1 cellular context compared by ENCODE assay signal in the genomic region with DNA sequence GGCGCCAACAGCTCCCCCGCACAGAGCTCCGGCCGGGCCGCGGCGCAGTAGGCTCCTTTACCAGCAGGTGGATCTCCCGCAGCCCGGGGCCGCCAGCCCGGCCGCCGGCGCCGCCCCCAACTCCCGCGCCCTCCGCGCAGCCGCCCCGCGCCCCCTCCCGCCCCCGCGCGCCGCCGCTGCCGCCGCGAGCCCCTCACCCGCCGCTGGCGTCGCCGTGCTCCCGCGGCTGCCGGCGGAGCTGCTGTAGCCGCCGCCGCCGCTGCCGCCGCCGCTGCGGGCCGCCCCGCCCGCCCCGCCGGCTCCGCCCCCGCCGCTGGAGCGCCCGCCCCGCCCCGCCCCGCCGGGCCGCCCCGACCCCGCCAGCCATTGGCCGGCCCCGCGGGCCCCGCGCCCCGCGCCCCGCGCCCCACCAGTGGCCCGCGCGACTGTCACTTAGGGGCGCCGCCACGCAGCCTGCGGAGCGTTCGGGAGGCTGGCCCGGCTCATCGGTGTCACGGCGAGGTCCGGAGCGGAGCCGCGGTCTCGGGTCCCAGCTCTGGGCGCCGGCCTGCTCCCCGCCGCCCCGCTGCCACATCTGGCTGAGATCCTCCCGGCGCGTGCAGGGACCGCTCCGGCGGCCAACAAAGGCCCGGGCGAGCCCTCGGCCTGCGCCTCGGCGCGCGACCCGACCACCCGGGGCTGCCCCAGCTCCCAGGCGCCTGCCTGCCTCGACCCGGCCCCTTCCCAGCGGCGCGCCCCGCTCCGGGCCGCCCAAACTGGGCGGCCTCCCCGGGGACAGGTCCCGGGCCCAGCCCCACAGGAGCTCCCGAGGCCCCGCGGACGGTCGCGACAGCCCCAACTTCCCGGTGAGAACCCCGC.
TF ChIP-seq lines count a peak whose summit lies in the region.

A gene (minus strand): TSS at position 282 of the 858 bp plus-strand sequence. CDS start 4,800 bp downstream, outside the sequence.

TF ChIP-seq in HepG2, 621 proteins besides CTCF, POLR2A, EP300 and RAD21 (continued from another document and continues in another):
- TF ChIP-seq, protein P1, sequence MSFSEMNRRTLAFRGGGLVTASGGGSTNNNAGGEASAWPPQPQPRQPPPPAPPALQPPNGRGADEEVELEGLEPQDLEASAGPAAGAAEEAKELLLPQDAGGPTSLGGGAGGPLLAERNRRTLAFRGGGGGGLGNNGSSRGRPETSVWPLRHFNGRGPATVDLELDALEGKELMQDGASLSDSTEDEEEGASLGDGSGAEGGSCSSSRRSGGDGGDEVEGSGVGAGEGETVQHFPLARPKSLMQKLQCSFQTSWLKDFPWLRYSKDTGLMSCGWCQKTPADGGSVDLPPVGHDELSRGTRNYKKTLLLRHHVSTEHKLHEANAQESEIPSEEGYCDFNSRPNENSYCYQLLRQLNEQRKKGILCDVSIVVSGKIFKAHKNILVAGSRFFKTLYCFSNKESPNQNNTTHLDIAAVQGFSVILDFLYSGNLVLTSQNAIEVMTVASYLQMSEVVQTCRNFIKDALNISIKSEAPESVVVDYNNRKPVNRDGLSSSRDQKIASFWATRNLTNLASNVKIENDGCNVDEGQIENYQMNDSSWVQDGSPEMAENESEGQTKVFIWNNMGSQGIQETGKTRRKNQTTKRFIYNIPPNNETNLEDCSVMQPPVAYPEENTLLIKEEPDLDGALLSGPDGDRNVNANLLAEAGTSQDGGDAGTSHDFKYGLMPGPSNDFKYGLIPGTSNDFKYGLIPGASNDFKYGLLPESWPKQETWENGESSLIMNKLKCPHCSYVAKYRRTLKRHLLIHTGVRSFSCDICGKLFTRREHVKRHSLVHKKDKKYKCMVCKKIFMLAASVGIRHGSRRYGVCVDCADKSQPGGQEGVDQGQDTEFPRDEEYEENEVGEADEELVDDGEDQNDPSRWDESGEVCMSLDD (CRISPR knock-in tag; IDR thresholded peaks at IDR 0.05; ENCODE audit: borderline replicate concordance): peak; percentile 77; the same call in 1 of the 2 replicates
- TF ChIP-seq, protein P2, sequence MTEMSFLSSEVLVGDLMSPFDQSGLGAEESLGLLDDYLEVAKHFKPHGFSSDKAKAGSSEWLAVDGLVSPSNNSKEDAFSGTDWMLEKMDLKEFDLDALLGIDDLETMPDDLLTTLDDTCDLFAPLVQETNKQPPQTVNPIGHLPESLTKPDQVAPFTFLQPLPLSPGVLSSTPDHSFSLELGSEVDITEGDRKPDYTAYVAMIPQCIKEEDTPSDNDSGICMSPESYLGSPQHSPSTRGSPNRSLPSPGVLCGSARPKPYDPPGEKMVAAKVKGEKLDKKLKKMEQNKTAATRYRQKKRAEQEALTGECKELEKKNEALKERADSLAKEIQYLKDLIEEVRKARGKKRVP (CRISPR knock-in tag; IDR thresholded peaks at IDR 0.05): no peak; a peak in 1 of 4 replicates
- TF ChIP-seq, protein P3, sequence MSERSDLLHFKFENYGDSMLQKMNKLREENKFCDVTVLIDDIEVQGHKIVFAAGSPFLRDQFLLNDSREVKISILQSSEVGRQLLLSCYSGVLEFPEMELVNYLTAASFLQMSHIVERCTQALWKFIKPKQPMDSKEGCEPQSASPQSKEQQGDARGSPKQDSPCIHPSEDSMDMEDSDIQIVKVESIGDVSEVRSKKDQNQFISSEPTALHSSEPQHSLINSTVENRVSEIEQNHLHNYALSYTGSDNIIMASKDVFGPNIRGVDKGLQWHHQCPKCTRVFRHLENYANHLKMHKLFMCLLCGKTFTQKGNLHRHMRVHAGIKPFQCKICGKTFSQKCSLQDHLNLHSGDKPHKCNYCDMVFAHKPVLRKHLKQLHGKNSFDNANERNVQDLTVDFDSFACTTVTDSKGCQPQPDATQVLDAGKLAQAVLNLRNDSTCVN (CRISPR knock-in tag; IDR thresholded peaks at IDR 0.05; ENCODE audit: borderline replicate concordance): no peak
- TF ChIP-seq, protein P4, sequence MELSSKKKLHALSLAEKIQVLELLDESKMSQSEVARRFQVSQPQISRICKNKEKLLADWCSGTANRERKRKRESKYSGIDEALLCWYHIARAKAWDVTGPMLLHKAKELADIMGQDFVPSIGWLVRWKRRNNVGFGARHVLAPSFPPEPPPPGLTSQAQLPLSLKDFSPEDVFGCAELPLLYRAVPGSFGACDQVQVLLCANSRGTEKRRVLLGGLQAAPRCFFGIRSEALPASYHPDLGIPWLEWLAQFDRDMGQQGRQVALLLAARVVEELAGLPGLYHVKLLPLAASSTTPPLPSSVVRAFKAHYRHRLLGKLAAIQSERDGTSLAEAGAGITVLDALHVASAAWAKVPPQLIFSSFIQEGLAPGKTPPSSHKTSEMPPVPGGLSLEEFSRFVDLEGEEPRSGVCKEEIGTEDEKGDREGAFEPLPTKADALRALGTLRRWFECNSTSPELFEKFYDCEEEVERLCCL (CRISPR knock-in tag; IDR thresholded peaks at IDR 0.05; ENCODE audit: borderline replicate concordance): no peak
- TF ChIP-seq TGIF2 (CRISPR knock-in tag; IDR thresholded peaks at IDR 0.05): peak; percentile 57; the same call in 1 of the 2 replicates
- TF ChIP-seq, protein P5, sequence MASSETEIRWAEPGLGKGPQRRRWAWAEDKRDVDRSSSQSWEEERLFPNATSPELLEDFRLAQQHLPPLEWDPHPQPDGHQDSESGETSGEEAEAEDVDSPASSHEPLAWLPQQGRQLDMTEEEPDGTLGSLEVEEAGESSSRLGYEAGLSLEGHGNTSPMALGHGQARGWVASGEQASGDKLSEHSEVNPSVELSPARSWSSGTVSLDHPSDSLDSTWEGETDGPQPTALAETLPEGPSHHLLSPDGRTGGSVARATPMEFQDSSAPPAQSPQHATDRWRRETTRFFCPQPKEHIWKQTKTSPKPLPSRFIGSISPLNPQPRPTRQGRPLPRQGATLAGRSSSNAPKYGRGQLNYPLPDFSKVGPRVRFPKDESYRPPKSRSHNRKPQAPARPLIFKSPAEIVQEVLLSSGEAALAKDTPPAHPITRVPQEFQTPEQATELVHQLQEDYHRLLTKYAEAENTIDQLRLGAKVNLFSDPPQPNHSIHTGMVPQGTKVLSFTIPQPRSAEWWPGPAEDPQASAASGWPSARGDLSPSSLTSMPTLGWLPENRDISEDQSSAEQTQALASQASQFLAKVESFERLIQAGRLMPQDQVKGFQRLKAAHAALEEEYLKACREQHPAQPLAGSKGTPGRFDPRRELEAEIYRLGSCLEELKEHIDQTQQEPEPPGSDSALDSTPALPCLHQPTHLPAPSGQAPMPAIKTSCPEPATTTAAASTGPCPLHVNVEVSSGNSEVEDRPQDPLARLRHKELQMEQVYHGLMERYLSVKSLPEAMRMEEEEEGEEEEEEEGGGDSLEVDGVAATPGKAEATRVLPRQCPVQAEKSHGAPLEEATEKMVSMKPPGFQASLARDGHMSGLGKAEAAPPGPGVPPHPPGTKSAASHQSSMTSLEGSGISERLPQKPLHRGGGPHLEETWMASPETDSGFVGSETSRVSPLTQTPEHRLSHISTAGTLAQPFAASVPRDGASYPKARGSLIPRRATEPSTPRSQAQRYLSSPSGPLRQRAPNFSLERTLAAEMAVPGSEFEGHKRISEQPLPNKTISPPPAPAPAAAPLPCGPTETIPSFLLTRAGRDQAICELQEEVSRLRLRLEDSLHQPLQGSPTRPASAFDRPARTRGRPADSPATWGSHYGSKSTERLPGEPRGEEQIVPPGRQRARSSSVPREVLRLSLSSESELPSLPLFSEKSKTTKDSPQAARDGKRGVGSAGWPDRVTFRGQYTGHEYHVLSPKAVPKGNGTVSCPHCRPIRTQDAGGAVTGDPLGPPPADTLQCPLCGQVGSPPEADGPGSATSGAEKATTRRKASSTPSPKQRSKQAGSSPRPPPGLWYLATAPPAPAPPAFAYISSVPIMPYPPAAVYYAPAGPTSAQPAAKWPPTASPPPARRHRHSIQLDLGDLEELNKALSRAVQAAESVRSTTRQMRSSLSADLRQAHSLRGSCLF (CRISPR knock-in tag; IDR thresholded peaks at IDR 0.05; ENCODE audit: borderline replicate concordance): no peak
- no peak for TF ChIP-seq KLF13 (CRISPR knock-in tag; IDR thresholded peaks at IDR 0.05)
- TF ChIP-seq ZNF546 (CRISPR knock-in tag; conservative IDR thresholded peaks at IDR 0.05): 0 out of 2 replicates have a peak, but pooled peaks have one; percentile 51
- TF ChIP-seq ZNF749 (CRISPR knock-in tag; IDR thresholded peaks at IDR 0.05; ENCODE audit: borderline replicate concordance): 0 out of 2 replicates have a peak, but pooled peaks have one; percentile 71
- no peak for TF ChIP-seq ZNF296 (CRISPR knock-in tag; conservative IDR thresholded peaks at IDR 0.05)
- TF ChIP-seq RORA (CRISPR knock-in tag; IDR thresholded peaks at IDR 0.05): no peak
- no peak for TF ChIP-seq BHLHE40 (IDR thresholded peaks at IDR 0.05; ENCODE audit: low read length)
- TF ChIP-seq ZMAT3 (CRISPR knock-in tag; conservative IDR thresholded peaks at IDR 0.05): peak; percentile 84
- TF ChIP-seq RFX1 (IDR thresholded peaks at IDR 0.05): no peak
- TF ChIP-seq, protein P6, sequence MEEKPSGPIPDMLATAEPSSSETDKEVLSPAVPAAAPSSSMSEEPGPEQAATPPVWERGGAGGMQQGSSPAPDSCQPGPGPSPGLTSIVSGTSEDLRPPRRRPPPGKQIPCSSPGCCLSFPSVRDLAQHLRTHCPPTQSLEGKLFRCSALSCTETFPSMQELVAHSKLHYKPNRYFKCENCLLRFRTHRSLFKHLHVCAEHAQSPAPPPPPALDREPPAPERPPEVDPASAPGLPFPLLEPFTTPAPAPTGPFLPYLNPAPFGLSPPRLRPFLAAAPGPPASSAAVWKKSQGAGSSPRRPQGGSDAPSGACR (CRISPR knock-in tag; IDR thresholded peaks at IDR 0.05): no peak
- 0 out of 2 replicates have a peak, but pooled peaks have one; percentile 42 for TF ChIP-seq KLF15 (CRISPR knock-in tag; IDR thresholded peaks at IDR 0.05; ENCODE audit: borderline replicate concordance)
- no peak for TF ChIP-seq FOXA1 (IDR thresholded peaks at IDR 0.05)
- TF ChIP-seq FOXA1 (CRISPR knock-in tag; IDR thresholded peaks at IDR 0.05): no peak
- no peak for TF ChIP-seq ZNF737 (CRISPR knock-in tag; IDR thresholded peaks at IDR 0.05; ENCODE audit: borderline replicate concordance)
- TF ChIP-seq, protein P7, sequence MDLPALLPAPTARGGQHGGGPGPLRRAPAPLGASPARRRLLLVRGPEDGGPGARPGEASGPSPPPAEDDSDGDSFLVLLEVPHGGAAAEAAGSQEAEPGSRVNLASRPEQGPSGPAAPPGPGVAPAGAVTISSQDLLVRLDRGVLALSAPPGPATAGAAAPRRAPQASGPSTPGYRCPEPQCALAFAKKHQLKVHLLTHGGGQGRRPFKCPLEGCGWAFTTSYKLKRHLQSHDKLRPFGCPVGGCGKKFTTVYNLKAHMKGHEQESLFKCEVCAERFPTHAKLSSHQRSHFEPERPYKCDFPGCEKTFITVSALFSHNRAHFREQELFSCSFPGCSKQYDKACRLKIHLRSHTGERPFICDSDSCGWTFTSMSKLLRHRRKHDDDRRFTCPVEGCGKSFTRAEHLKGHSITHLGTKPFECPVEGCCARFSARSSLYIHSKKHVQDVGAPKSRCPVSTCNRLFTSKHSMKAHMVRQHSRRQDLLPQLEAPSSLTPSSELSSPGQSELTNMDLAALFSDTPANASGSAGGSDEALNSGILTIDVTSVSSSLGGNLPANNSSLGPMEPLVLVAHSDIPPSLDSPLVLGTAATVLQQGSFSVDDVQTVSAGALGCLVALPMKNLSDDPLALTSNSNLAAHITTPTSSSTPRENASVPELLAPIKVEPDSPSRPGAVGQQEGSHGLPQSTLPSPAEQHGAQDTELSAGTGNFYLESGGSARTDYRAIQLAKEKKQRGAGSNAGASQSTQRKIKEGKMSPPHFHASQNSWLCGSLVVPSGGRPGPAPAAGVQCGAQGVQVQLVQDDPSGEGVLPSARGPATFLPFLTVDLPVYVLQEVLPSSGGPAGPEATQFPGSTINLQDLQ (CRISPR knock-in tag; IDR thresholded peaks at IDR 0.05): no peak
- no peak for TF ChIP-seq ZNF781 (CRISPR knock-in tag; IDR thresholded peaks at IDR 0.05; ENCODE audit: borderline replicate concordance, not compliant biosample characterization)
- no peak for TF ChIP-seq ZBTB3 (CRISPR knock-in tag; IDR thresholded peaks at IDR 0.05; ENCODE audit: borderline replicate concordance, low read depth)
- TF ChIP-seq, protein P8, sequence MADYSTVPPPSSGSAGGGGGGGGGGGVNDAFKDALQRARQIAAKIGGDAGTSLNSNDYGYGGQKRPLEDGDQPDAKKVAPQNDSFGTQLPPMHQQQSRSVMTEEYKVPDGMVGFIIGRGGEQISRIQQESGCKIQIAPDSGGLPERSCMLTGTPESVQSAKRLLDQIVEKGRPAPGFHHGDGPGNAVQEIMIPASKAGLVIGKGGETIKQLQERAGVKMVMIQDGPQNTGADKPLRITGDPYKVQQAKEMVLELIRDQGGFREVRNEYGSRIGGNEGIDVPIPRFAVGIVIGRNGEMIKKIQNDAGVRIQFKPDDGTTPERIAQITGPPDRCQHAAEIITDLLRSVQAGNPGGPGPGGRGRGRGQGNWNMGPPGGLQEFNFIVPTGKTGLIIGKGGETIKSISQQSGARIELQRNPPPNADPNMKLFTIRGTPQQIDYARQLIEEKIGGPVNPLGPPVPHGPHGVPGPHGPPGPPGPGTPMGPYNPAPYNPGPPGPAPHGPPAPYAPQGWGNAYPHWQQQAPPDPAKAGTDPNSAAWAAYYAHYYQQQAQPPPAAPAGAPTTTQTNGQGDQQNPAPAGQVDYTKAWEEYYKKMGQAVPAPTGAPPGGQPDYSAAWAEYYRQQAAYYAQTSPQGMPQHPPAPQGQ (CRISPR knock-in tag; IDR thresholded peaks at IDR 0.05; ENCODE audit: borderline replicate concordance): peak; percentile 36; the same call in 1 of the 2 replicates
- no peak for TF ChIP-seq TCF7L2 (IDR thresholded peaks at IDR 0.05; ENCODE audit: low read depth, low read length)
- TF ChIP-seq ZNF282 (IDR thresholded peaks at IDR 0.05; ENCODE audit: partially characterized antibody): no peak
- TF ChIP-seq, protein P9, sequence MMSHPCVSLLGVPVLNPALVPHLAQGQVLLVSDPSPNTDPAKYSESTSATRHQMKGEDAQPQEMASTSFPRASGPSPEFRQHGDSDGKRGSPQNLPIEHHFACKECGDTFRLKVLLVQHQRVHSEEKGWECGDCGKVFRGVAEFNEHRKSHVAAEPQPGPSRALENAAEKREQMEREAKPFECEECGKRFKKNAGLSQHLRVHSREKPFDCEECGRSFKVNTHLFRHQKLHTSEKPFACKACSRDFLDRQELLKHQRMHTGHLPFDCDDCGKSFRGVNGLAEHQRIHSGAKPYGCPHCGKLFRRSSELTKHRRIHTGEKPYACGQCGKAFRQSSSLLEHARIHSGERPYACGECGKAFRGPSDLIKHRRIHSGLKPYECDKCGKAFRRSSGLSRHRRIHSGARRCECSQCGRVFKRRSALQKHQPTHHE (CRISPR knock-in tag; IDR thresholded peaks at IDR 0.05; ENCODE audit: borderline replicate concordance): no peak
- TF ChIP-seq HMGA1 (CRISPR knock-in tag; conservative IDR thresholded peaks at IDR 0.05): no peak
- TF ChIP-seq SP5 (CRISPR knock-in tag; IDR thresholded peaks at IDR 0.05; ENCODE audit: borderline replicate concordance, low read depth): 0 out of 2 replicates have a peak, but pooled peaks have one; percentile 4
- TF ChIP-seq SMARCC2 (IDR thresholded peaks at IDR 0.05): no peak
